Comparison of ENCODE assay signal across 8 cellular contexts in the genomic region with DNA sequence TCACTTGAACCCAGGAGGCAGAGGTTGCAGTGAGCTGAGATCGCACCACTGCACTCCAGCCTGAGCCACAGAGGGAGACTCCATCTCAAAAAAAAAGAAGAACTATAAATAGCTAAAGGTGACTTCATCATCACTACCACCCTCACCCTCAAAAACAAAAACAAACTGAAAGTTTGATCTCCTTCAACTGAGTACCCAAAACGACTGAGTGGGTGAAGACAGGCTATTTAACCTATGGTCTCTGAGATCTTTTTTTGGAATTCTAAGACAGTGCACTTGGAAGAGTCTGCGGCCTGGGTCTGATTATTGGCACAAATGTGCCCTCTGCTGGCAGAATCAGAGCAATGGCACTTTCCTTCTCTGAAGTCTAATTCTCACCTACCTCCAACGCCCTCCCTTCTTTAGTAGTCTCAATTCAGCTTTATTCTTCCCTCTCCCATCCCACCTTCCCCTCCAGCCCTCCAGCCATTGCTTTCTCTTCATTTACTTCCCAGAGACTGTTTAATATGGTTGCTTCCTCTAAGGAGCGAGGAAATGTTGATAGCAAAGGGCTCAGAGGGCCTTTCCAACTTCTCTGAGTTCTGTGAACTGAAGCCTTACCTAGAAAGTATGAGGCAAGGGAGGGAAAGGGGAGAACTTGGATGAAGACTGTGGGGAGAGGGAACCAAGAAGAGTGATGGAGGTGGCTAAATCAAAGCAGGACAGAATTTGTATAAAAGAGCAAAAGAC.
DNase-seq lines count a peak whose midpoint lies in the region; ATAC-seq and FAIRE-seq lines count a peak whose summit lies in the region.

No MANE protein-coding gene starts in this region.

- FAIRE-seq in GM18507 (lab: Jason Lieb, UNC), result peak; percentile 81

- DNase-seq in AG08396 (ENCODE audit: low spot score) (peak; percentile 75), GM18507 (ENCODE audit: extremely low spot score, insufficient read length, low read depth) (peak; percentile 51), NCI-H146 (lab: John Stamatoyannopoulos, UW) (peak; percentile 59), T1000 (lab: John Stamatoyannopoulos, UW) (peak; percentile 21), brain pericyte (ENCODE audit: low read depth, low spot score) (peak; percentile 22), iPS-NIHi7 (ENCODE audit: extremely low spot score) (peak; percentile 80)
- peak; percentile 22 for DNase-seq in stimulated activated CD4-positive, alpha-beta T cell treated with anti-CD3 and anti-CD28 coated beads, Interleukin-1b, Interleukin-23, amount 100 ng/mL, for 4 hours (ENCODE audit: low read depth in 2 of 2)

- ATAC-seq in HG02759 (IDR thresholded peaks at IDR 0.05; ENCODE audit: unreplicated experiment), result no peak

Comparison
In these comparisons a context has a peak if more than half of its experiments do, and no peak if none do; other contexts are left out.
1. DNase-seq: peak in every context shown above with its lines; median percentile 80 in iPS-NIHi7; 75 in AG08396; 59 in NCI-H146; 51 in GM18507; 22 in brain pericyte; 22 in stimulated activated CD4-positive, alpha-beta T cell treated with anti-CD3 and anti-CD28 coated beads, Interleukin-1b, Interleukin-23, amount 100 ng/mL, for 4 hours; 21 in T1000.